15 cellular contexts compared by ENCODE assay signal in genomic region chr1:234381699-234382555, GRCh38. TPM values are rescaled to one million over a fixed set of nuclear protein-coding genes. Genes with fewer than 3 reads are reported as not detected.
DNase-seq lines count a peak whose midpoint lies in the region; ATAC-seq lines count a peak whose summit lies in the region.
"Had no signal": no experiment of that assay in that cellular context is flagged by ENCODE, and none has a peak within 500 bp of the region (broad histone marks: within the 10 kb centered on the region; RNA-seq: fewer than 3 reads in every experiment).

No MANE protein-coding gene starts in this region.

- peaks cover 16% of the 10 kb centered on the region for H3K4me1 Mint-ChIP-seq in activated CD8-positive, alpha-beta memory T cell treated with anti-CD3 and anti-CD28 coated beads, Interleukin-2, amount 10 ng/mL, durations not matched to agents 7 days and 5 days
- H3K4me1 Mint-ChIP-seq in stimulated activated naive CD8-positive, alpha-beta T cell treated with anti-CD3 and anti-CD28 coated beads, Interleukin-15, Interleukin-2, amounts not matched to agents 100 ng/mL and 50 ng/mL, for 24 hours (ENCODE audit: low read depth), result peaks cover 18% of the 10 kb centered on the region
- peaks cover 33% of the 10 kb centered on the region for H3K4me1 Mint-ChIP-seq in stimulated activated naive CD8-positive, alpha-beta T cell treated with anti-CD3 and anti-CD28 coated beads, Interleukin-15, amount 100 ng/mL, for 72 hours
- H3K4me1 Mint-ChIP-seq in naive B cell, result peaks cover 8 to 31% (median 28%) of the 10 kb centered on the region in 3 donors

- peak overlapping the region; percentile 11 for H3K27ac Mint-ChIP-seq in activated CD8-positive, alpha-beta memory T cell treated with anti-CD3 and anti-CD28 coated beads, Interleukin-2, amount 10 ng/mL, durations not matched to agents 7 days and 5 days
- peak overlapping the region; percentile 2 for H3K27ac Mint-ChIP-seq in stimulated activated naive CD8-positive, alpha-beta T cell treated with anti-CD3 and anti-CD28 coated beads, Interleukin-15, Interleukin-2, amounts not matched to agents 100 ng/mL and 50 ng/mL, for 24 hours
- peak overlapping the region in 1 of 2 donors; percentile 10 for H3K27ac Mint-ChIP-seq in stimulated activated naive CD8-positive, alpha-beta T cell treated with anti-CD3 and anti-CD28 coated beads, Interleukin-15, amount 100 ng/mL, for 72 hours
- H3K27ac Mint-ChIP-seq in naive B cell, result peak overlapping the region in 4 of 6 donors; percentile 5 to 57 (median 28)
- H3K27ac Mint-ChIP-seq: HFFc6 had no signal

- no peaks in the 10 kb centered on the region for H3K9me3 Mint-ChIP-seq in activated CD8-positive, alpha-beta memory T cell treated with anti-CD3 and anti-CD28 coated beads, Interleukin-2, amount 10 ng/mL, durations not matched to agents 7 days and 5 days (ENCODE audit: low read depth)
- H3K9me3 Mint-ChIP-seq in stimulated activated naive CD8-positive, alpha-beta T cell treated with anti-CD3 and anti-CD28 coated beads, Interleukin-15, Interleukin-2, amounts not matched to agents 100 ng/mL and 50 ng/mL, for 24 hours, result peaks cover 6% of the 10 kb centered on the region
- H3K9me3 Mint-ChIP-seq in stimulated activated naive CD8-positive, alpha-beta T cell treated with anti-CD3 and anti-CD28 coated beads, Interleukin-15, amount 100 ng/mL, for 72 hours, result peaks cover 8 to 11% of the 10 kb centered on the region in 2 donors
- H3K9me3 Mint-ChIP-seq in naive B cell, result peaks cover 0 to 1% (median 0%) of the 10 kb centered on the region in 7 donors
- H3K9me3 Mint-ChIP-seq: HFFc6 had no signal

- CTCF ChIA-PET in activated CD8-positive, alpha-beta memory T cell treated with anti-CD3 and anti-CD28 coated beads, Interleukin-2, amount 10 ng/mL, durations not matched to agents 7 days and 5 days (lab: Charles Lee), result no interaction called here

- DNase-seq in activated CD8-positive, alpha-beta memory T cell treated with anti-CD3 and anti-CD28 coated beads, Interleukin-2, amount 10 ng/mL, durations not matched to agents 7 days and 5 days, result no peak
- no peak for DNase-seq in activated CD8-positive, alpha-beta memory T cell treated with anti-CD3 and anti-CD28 coated beads, Interleukin-2, amount 50 U/mL, for 48 hours
- no peak for DNase-seq in stimulated activated naive CD8-positive, alpha-beta T cell treated with anti-CD3 and anti-CD28 coated beads, Interleukin-15, amount 100 ng/mL, for 72 hours
- DNase-seq in naive B cell (no peak), EL (no peak), NCI-H526 (lab: John Stamatoyannopoulos, UW) (no peak), LoVo (ENCODE audit: low spot score) (no peak)
- DNase-seq: C1 segment of cervical spinal cord, DMS53, HFFc6, KBM-7, NCI-H146, NCI-H2081 treated with DMSO at 0.1 percent for 48 hours, NCI-H510A had no signal

- ATAC-seq in activated CD8-positive, alpha-beta memory T cell treated with anti-CD3 and anti-CD28 coated beads, Interleukin-2, amount 10 ng/mL, durations not matched to agents 7 days and 5 days, result no peak
- no peak for ATAC-seq in stimulated activated naive CD8-positive, alpha-beta T cell treated with anti-CD3 and anti-CD28 coated beads, Interleukin-15, amount 100 ng/mL, for 72 hours
- ATAC-seq in naive B cell (ENCODE audit: low read depth in 2 of 2), result no peak

- H3K4me3 Mint-ChIP-seq in activated CD8-positive, alpha-beta memory T cell treated with anti-CD3 and anti-CD28 coated beads, Interleukin-2, amount 10 ng/mL, durations not matched to agents 7 days and 5 days, result no peak overlapping the region
- H3K4me3 Mint-ChIP-seq in stimulated activated naive CD8-positive, alpha-beta T cell treated with anti-CD3 and anti-CD28 coated beads, Interleukin-15, Interleukin-2, amounts not matched to agents 100 ng/mL and 50 ng/mL, for 24 hours, result no peak overlapping the region
- no peak overlapping the region for H3K4me3 Mint-ChIP-seq in stimulated activated naive CD8-positive, alpha-beta T cell treated with anti-CD3 and anti-CD28 coated beads, Interleukin-15, amount 100 ng/mL, for 72 hours
- no peak overlapping the region for H3K4me3 Mint-ChIP-seq in naive B cell
- H3K4me3 Mint-ChIP-seq: HFFc6 had no signal

- peaks cover 52% of the 10 kb centered on the region for H3K36me3 Mint-ChIP-seq in activated CD8-positive, alpha-beta memory T cell treated with anti-CD3 and anti-CD28 coated beads, Interleukin-2, amount 10 ng/mL, durations not matched to agents 7 days and 5 days
- peaks cover 75% of the 10 kb centered on the region for H3K36me3 Mint-ChIP-seq in stimulated activated naive CD8-positive, alpha-beta T cell treated with anti-CD3 and anti-CD28 coated beads, Interleukin-15, Interleukin-2, amounts not matched to agents 100 ng/mL and 50 ng/mL, for 24 hours (ENCODE audit: low read depth)
- H3K36me3 Mint-ChIP-seq in naive B cell, result peaks cover 24 to 28% of the 10 kb centered on the region in 2 donors

- no peaks in the 10 kb centered on the region for H3K27me3 Mint-ChIP-seq in activated CD8-positive, alpha-beta memory T cell treated with anti-CD3 and anti-CD28 coated beads, Interleukin-2, amount 10 ng/mL, durations not matched to agents 7 days and 5 days
- H3K27me3 Mint-ChIP-seq in stimulated activated naive CD8-positive, alpha-beta T cell treated with anti-CD3 and anti-CD28 coated beads, Interleukin-15, Interleukin-2, amounts not matched to agents 100 ng/mL and 50 ng/mL, for 24 hours, result no peaks in the 10 kb centered on the region
- H3K27me3 Mint-ChIP-seq in stimulated activated naive CD8-positive, alpha-beta T cell treated with anti-CD3 and anti-CD28 coated beads, Interleukin-15, amount 100 ng/mL, for 72 hours, result no peaks in the 10 kb centered on the region
- no peaks in the 10 kb centered on the region for H3K27me3 Mint-ChIP-seq in naive B cell

RNA-seq across cellular contexts. Expression of gene COA6, which starts 8.7 kb away (rescaled TPM):
- 10 to 100 TPM; 42.4 to 43.0 TPM for total RNA-seq in activated CD8-positive, alpha-beta memory T cell treated with anti-CD3 and anti-CD28 coated beads, Interleukin-2, amount 10 ng/mL, durations not matched to agents 7 days and 5 days
- 10 to 100 TPM; 25.2 to 32.8 (median 28.9) TPM for polyA plus RNA-seq in naive B cell (ENCODE audit: low read depth in 6 of 6)
